Comparison of ENCODE assay signal across 9 cellular contexts in genomic region chr17:35283767-35284166, GRCh38.
"Had no signal": no experiment of that assay in that cellular context is flagged by ENCODE, and none has a peak within 500 bp of the region (broad histone marks: within the 10 kb centered on the region; RNA-seq: fewer than 3 reads in every experiment).

No MANE protein-coding gene starts in this region.

- H3K27ac ChIP-seq: HL-60 had no signal

- DNase-seq: H9, HCEC 1CT, HFFc6, IMR-90 had no signal

- ATAC-seq: GM23338, K562 had no signal

- H3K4me2 ChIP-seq: GM23338 had no signal

- H3K4me3 ChIP-seq: GM23338, K562 had no signal

- FAIRE-seq: H1, H54, K562 had no signal

- H2AFZ ChIP-seq: GM23338 had no signal
